Comparison of ENCODE assay signal across 11 cellular contexts in the genomic region with DNA sequence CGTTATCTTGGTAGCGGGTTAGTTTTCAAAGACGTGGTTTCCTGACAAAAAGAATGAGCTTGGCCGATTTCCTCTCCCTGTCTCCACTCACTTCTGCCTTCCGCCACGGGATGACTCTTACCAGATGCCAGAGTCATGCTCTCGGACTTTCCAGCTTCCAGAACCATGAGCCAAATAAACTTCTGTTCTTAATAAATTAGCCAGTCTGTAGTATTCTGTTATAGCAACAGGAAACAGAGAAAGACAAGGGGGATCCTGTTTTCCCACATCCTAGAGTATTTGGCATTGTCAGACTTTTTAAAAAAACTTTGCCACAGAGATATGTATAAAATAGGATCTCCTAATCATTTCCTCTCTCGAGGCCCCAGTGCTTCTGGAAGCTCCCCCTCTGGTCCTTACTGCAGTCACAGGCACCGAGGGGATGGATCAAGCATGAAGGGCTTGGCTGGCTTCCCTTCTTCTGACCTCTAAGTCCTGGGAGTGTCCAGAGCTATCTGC.
DNase-seq lines count a peak whose midpoint lies in the region; ATAC-seq and TF ChIP-seq lines count a peak whose summit lies in the region.
"Had no signal": no experiment of that assay in that cellular context is flagged by ENCODE, and none has a peak within 500 bp of the region (broad histone marks: within the 10 kb centered on the region; RNA-seq: fewer than 3 reads in every experiment).

No MANE protein-coding gene starts in this region.

- H3K9me3 ChIP-seq in muscle layer of colon (ENCODE audit: low read length) (no peaks in the 10 kb centered on the region), vagina (no peaks in the 10 kb centered on the region)

- H3K36me3 ChIP-seq in muscle layer of colon (ENCODE audit: insufficient read depth, low read length) (peaks cover 7% of the 10 kb centered on the region), vagina (no peaks in the 10 kb centered on the region)

- H3K4me3 ChIP-seq in fibroblast of pulmonary artery (replicated peaks; ENCODE audit: low read depth, low read length) (no peak overlapping the region), muscle layer of colon (ENCODE audit: low read depth in 1 of 2, low read length in 2 of 2) (no peak overlapping the region), vagina (no peak overlapping the region)

- H3K4me1 Mint-ChIP-seq in natural killer cell, result peaks cover 10 to 13% of the 10 kb centered on the region in 2 donors

- no peak overlapping the region for H3K4me3 Mint-ChIP-seq in natural killer cell

- H3K9me3 Mint-ChIP-seq in natural killer cell, result no peaks in the 10 kb centered on the region
- H3K9me3 Mint-ChIP-seq: naive B cell had no signal

- H3K9ac ChIP-seq in muscle layer of colon (ENCODE audit: low read length), result no peak overlapping the region
- H3K9ac ChIP-seq: KMS-11 had no signal

- no peak for ATAC-seq in natural killer cell
- no peak for ATAC-seq in HG02870 (IDR thresholded peaks at IDR 0.05; ENCODE audit: unreplicated experiment)

- CTCF ChIA-PET in RWPE1 (lab: Yijun Ruan, JAX), result no interaction called here

- H3K27me3 Mint-ChIP-seq in natural killer cell (ENCODE audit: low read depth in 2 of 2), result peaks cover 20 to 44% of the 10 kb centered on the region in 2 donors

- POLR2A ChIA-PET in RWPE1 (lab: Yijun Ruan, JAX; ENCODE audit: low non-redundant PET), result no interaction called here

- H3K4me1 ChIP-seq in muscle layer of colon (ENCODE audit: insufficient read depth, low read length), result peaks cover 32% of the 10 kb centered on the region
- H3K4me1 ChIP-seq in vagina, result peaks cover 59% of the 10 kb centered on the region

- intact Hi-C loops in vagina (cut with DNase I), result no loop called here
- intact Hi-C loops in natural killer cell (cut with micrococcal nuclease), result no loop called here

- H3K27me3 ChIP-seq in muscle layer of colon (ENCODE audit: control insufficient read depth in 1 of 2, insufficient read depth in 2 of 2, low read length in 2 of 2) (no peaks in the 10 kb centered on the region), vagina (no peaks in the 10 kb centered on the region)

- DNase-seq in RWPE1 (ENCODE audit: low spot score), result no peak
- peak; percentile 97 for DNase-seq in fibroblast of pulmonary artery (ENCODE audit: low read depth)
- no peak for DNase-seq in vagina (ENCODE audit: extremely low spot score in 2 of 2)
- DNase-seq in natural killer cell, result no peak
- DNase-seq in NCI-H1092 (lab: John Stamatoyannopoulos, UW), result no peak
- DNase-seq: naive B cell, NCI-H526 treated with DMSO at 0.1 percent for 48 hours had no signal

- H3K36me3 Mint-ChIP-seq in natural killer cell, result no peaks in the 10 kb centered on the region
- H3K36me3 Mint-ChIP-seq: naive B cell had no signal

- TF ChIP-seq POLR2A in vagina (IDR thresholded peaks at IDR 0.05), result no peak

- peak overlapping the region; percentile 15; the same call in 1 of the 2 replicates for H3K27ac ChIP-seq in RWPE1
- H3K27ac ChIP-seq in muscle layer of colon (ENCODE audit: low read depth, low read length), result peak overlapping the region; percentile 47
- H3K27ac ChIP-seq in vagina, result peak overlapping the region; percentile 81
- H3K27ac ChIP-seq: KMS-11, VCaP had no signal

- no peak overlapping the region for H3K27ac Mint-ChIP-seq in natural killer cell

- TF ChIP-seq CTCF in RWPE1 (conservative IDR thresholded peaks at IDR 0.05; ENCODE audit: low read depth) (no peak), fibroblast of pulmonary artery (IDR thresholded peaks at IDR 0.05; ENCODE audit: low read length, missing control alignments) (peak; percentile 13), vagina (IDR thresholded peaks at IDR 0.05) (no peak), natural killer cell (IDR thresholded peaks at IDR 0.05) (no peak)

Comparison
In these comparisons a context has a peak if more than half of its experiments do, and no peak if none do; other contexts are left out.
1. H3K27ac ChIP-seq: peak in every context shown above with its lines; median percentile 81 in vagina; 47 in muscle layer of colon; 15 in RWPE1.